ENCODE assay signal across 7 cellular contexts in the genomic region with DNA sequence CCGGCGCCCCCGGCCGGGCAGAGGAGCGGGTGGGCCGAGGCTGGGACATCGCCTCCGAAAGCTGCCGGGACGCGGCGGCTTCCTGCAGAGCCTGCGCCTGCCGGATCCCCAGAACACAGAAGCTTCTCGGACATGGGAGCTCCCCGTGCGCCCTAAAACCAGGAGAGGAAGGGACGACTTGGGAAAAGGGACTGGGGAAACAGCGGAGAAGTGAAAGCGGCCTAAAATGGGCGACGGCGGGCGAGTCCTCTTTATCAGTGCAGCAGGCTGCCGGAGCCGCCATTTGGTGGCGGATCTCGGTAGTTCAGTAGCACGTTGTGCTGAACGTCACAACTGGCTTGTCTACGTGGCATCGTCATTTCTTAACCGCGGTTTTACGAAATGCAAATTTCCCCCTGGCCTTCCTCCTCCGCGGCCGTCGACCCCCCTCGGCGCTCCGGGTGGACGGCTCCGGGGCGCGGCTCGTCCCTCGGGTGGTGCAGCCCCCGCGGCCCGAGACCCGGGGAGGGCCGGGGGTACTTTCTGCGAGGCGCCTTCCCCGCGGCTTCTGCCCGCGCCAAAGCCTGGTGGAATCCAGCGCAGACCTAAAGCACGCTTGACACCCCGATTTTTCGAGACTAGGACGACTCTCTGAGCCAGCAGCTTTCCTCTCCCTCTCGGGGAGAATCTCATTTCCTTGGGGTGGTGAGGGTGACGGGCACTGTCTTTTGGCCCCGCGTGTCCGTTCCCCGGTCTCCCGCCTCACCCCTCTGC. TPM values are rescaled to one million over a fixed set of nuclear protein-coding genes. Genes with fewer than 3 reads are reported as not detected.
DNase-seq lines count a peak whose midpoint lies in the region; ATAC-seq, FAIRE-seq and TF ChIP-seq lines count a peak whose summit lies in the region.

No MANE protein-coding gene starts in this region.

- H3K27ac Mint-ChIP-seq in activated T-helper 2 cell treated with anti-CD3 and anti-CD28 coated beads, Interferon-gamma antibody, Interleukin-2, Interleukin-4, amounts not matched to agents 10 μg/mL and 5 μg/mL and 100 μg/mL, durations not matched to agents 14 hours and 24 hours and 36 hours = peak overlapping the region; percentile 60

- TF ChIP-seq CTCF in gastroesophageal sphincter (IDR thresholded peaks at IDR 0.05) = peak in 3 of 4 experiments; percentile 14 to 52 (median 27)
- peak; percentile 67 for TF ChIP-seq CTCF in neutrophil (IDR thresholded peaks at IDR 0.05)

- H3K4me1 ChIP-seq in gastroesophageal sphincter = peaks cover 0 to 41% (median 27%) of the 10 kb centered on the region in 3 donors
- H3K4me1 ChIP-seq in neutrophil (ENCODE audit: control insufficient read depth in 1 of 2, insufficient read depth in 1 of 2, low read depth in 1 of 2, low read length in 1 of 2) = peaks cover 53 to 56% of the 10 kb centered on the region in 2 experiments

- WGBS in gastroesophageal sphincter (ENCODE audit: low coverage in 1 of 2), 2 donors = 3% methylated on average over 8 of the region's 71 CpGs; no CpG with 5 or more reads in 1 of the 2 donors

- ATAC-seq in GM18909 (IDR thresholded peaks at IDR 0.05; ENCODE audit: poor library complexity, unreplicated experiment) (peak; percentile 59), HG03460 (IDR thresholded peaks at IDR 0.05; ENCODE audit: unreplicated experiment) (peak; percentile 37), gastroesophageal sphincter (peak; percentile 61)

- H3K27ac ChIP-seq in gastroesophageal sphincter (peak overlapping the region in 1 of 4 donors; percentile 2), neutrophil (peak overlapping the region; percentile 3)

- no peak for FAIRE-seq in RCC 7860 (lab: Jason Lieb, UNC)

- H3K36me3 ChIP-seq in gastroesophageal sphincter (peaks cover 0 to 5% of the 10 kb centered on the region in 2 donors), neutrophil (no peaks in the 10 kb centered on the region)

- H3K4me3 Mint-ChIP-seq in activated T-helper 2 cell treated with anti-CD3 and anti-CD28 coated beads, Interferon-gamma antibody, Interleukin-2, Interleukin-4, amounts not matched to agents 10 μg/mL and 5 μg/mL and 100 μg/mL, durations not matched to agents 14 hours and 24 hours and 36 hours (ENCODE audit: low read depth) = peak overlapping the region; percentile 55

- peaks cover 0 to 12% (median 0%) of the 10 kb centered on the region in 3 donors for H3K9me3 ChIP-seq in gastroesophageal sphincter
- no peaks in the 10 kb centered on the region for H3K9me3 ChIP-seq in neutrophil

- peaks cover 36% of the 10 kb centered on the region for H3K27me3 Mint-ChIP-seq in activated T-helper 2 cell treated with anti-CD3 and anti-CD28 coated beads, Interferon-gamma antibody, Interleukin-2, Interleukin-4, amounts not matched to agents 10 μg/mL and 5 μg/mL and 100 μg/mL, durations not matched to agents 14 hours and 24 hours and 36 hours (ENCODE audit: low read depth)

- peaks cover 45% of the 10 kb centered on the region for H3K4me1 Mint-ChIP-seq in activated T-helper 2 cell treated with anti-CD3 and anti-CD28 coated beads, Interferon-gamma antibody, Interleukin-2, Interleukin-4, amounts not matched to agents 10 μg/mL and 5 μg/mL and 100 μg/mL, durations not matched to agents 14 hours and 24 hours and 36 hours (ENCODE audit: low read depth)

- peaks cover 24% of the 10 kb centered on the region for H3K36me3 Mint-ChIP-seq in activated T-helper 2 cell treated with anti-CD3 and anti-CD28 coated beads, Interferon-gamma antibody, Interleukin-2, Interleukin-4, amounts not matched to agents 10 μg/mL and 5 μg/mL and 100 μg/mL, durations not matched to agents 14 hours and 24 hours and 36 hours (ENCODE audit: low read depth)

- DNase-seq in activated T-helper 2 cell treated with anti-CD3 and anti-CD28 coated beads, Interferon-gamma antibody, Interleukin-2, Interleukin-4, amounts not matched to agents 10 μg/mL and 5 μg/mL and 100 μg/mL, durations not matched to agents 14 hours and 24 hours and 36 hours (ENCODE audit: low spot score) = peak; percentile 48
- DNase-seq in RCC 7860 (ENCODE audit: low spot score) (no peak), A172 (ENCODE audit: low spot score) (no peak)

- no peak for TF ChIP-seq POLR2A in gastroesophageal sphincter (IDR thresholded peaks at IDR 0.05)

- H3K27me3 ChIP-seq in gastroesophageal sphincter = peaks cover 61% of the 10 kb centered on the region
- peaks cover 84% of the 10 kb centered on the region for H3K27me3 ChIP-seq in neutrophil

- TF ChIP-seq EP300 in gastroesophageal sphincter (IDR thresholded peaks at IDR 0.05) = no peak

- intact Hi-C loops in activated T-helper 2 cell treated with anti-CD3 and anti-CD28 coated beads, Interferon-gamma antibody, Interleukin-2, Interleukin-4, amounts not matched to agents 10 μg/mL and 5 μg/mL and 100 μg/mL, durations not matched to agents 14 hours and 24 hours and 36 hours (cut with micrococcal nuclease) = loop anchor here (1.0 kb wide), 1 partner anchor 9 kb away; no protein-coding TSS in a partner anchor

- peaks cover 4% of the 10 kb centered on the region for H3K9me3 Mint-ChIP-seq in activated T-helper 2 cell treated with anti-CD3 and anti-CD28 coated beads, Interferon-gamma antibody, Interleukin-2, Interleukin-4, amounts not matched to agents 10 μg/mL and 5 μg/mL and 100 μg/mL, durations not matched to agents 14 hours and 24 hours and 36 hours

- H3K4me3 ChIP-seq in gastroesophageal sphincter (peak overlapping the region; percentile 28 to 53), neutrophil (ENCODE audit: low read depth in 1 of 2, low read length in 1 of 2) (peak overlapping the region; percentile 73 to 82)

RNA-seq across cellular contexts. Expression of gene SPAG6, which starts 9.9 kb away (rescaled TPM):
- 0.14 and 0.62 TPM in 2 replicates for total RNA-seq in activated T-helper 2 cell treated with anti-CD3 and anti-CD28 coated beads, Interferon-gamma antibody, Interleukin-2, Interleukin-4, amounts not matched to agents 10 μg/mL and 5 μg/mL and 100 μg/mL, durations not matched to agents 14 hours and 24 hours and 36 hours
- not detected for total RNA-seq in gastroesophageal sphincter
- not detected in 2 replicates for total RNA-seq in A172 (2014; rRNA removed; shearing (Covaris generic))

RNA-seq across cellular contexts. Expression of gene BMI1, which starts 14.5 kb away (rescaled TPM):
- total RNA-seq in activated T-helper 2 cell treated with anti-CD3 and anti-CD28 coated beads, Interferon-gamma antibody, Interleukin-2, Interleukin-4, amounts not matched to agents 10 μg/mL and 5 μg/mL and 100 μg/mL, durations not matched to agents 14 hours and 24 hours and 36 hours = 64.2 and 69.0 TPM in 2 replicates
- 100 to 1,000 TPM in 2 of 4 donors, 10 to 100 TPM in 2; 70.5 to 108 (median 94.3) TPM for total RNA-seq in gastroesophageal sphincter
- total RNA-seq in A172 (2014; rRNA removed; shearing (Covaris generic)) = 116 and 120 TPM in 2 replicates

RNA-seq across cellular contexts. Expression of gene COMMD3, which starts 19.2 kb away (rescaled TPM):
- 92.1 and 105 TPM in 2 replicates for total RNA-seq in activated T-helper 2 cell treated with anti-CD3 and anti-CD28 coated beads, Interferon-gamma antibody, Interleukin-2, Interleukin-4, amounts not matched to agents 10 μg/mL and 5 μg/mL and 100 μg/mL, durations not matched to agents 14 hours and 24 hours and 36 hours
- total RNA-seq in gastroesophageal sphincter = 10 to 100 TPM; 17.5 to 68.6 (median 24.6) TPM
- 90.5 and 122 TPM in 2 replicates for total RNA-seq in A172 (2014; rRNA removed; shearing (Covaris generic))
